Comparison of ENCODE assay signal across 10 cellular contexts in genomic region chr11:15988693-15989231, GRCh38.
A peak's percentile ranks its signal among the peaks of the same experiment; 100 is the strongest.
DNase-seq lines count a peak whose midpoint lies in the region; ATAC-seq and TF ChIP-seq lines count a peak whose summit lies in the region.
"Had no signal": no experiment of that assay in that cellular context is flagged by ENCODE, and none has a peak within 500 bp of the region (broad histone marks: within the 10 kb centered on the region; RNA-seq: fewer than 3 reads in every experiment).

No MANE protein-coding gene starts in this region.

- H3K9me3 Mint-ChIP-seq in chondrocyte (ENCODE audit: low read depth), result no peaks in the 10 kb centered on the region
- H3K9me3 Mint-ChIP-seq: activated CD4-positive, alpha-beta memory T cell treated with anti-CD3 and anti-CD28 coated beads, Interleukin-2, amount 10 ng/mL, durations not matched to agents 7 days and 5 days had no signal

- H3K36me3 ChIP-seq in BJ (ENCODE audit: control insufficient read depth, insufficient read depth, low read length), result 0 out of 2 replicates have a peak, but pooled peaks cover 1% of the 10 kb centered on the region
- H3K36me3 ChIP-seq in MG63, result no peaks in the 10 kb centered on the region
- H3K36me3 ChIP-seq: BLaER1 treated with 17β-estradiol and CSF1 and Interleukin-3, amounts not matched to agents 10 nM and 100 nM had no signal

- H3K27me3 Mint-ChIP-seq in chondrocyte (ENCODE audit: low read depth), result no peaks in the 10 kb centered on the region
- H3K27me3 Mint-ChIP-seq: activated CD4-positive, alpha-beta memory T cell treated with anti-CD3 and anti-CD28 coated beads, Interleukin-2, amount 10 ng/mL, durations not matched to agents 7 days and 5 days had no signal

- H3K4me3 Mint-ChIP-seq in chondrocyte (ENCODE audit: unreplicated experiment), result no peak overlapping the region
- H3K4me3 Mint-ChIP-seq: activated CD4-positive, alpha-beta memory T cell treated with anti-CD3 and anti-CD28 coated beads, Interleukin-2, amount 10 ng/mL, durations not matched to agents 7 days and 5 days had no signal

- CTCF ChIA-PET in BJ (lab: Yijun Ruan, JAX), result interaction anchor here (0.6 to 3.9 kb wide), 8 partner anchors 12 to 617 kb away, joined by 3 to 13 read pairs (median 3); no protein-coding TSS in a partner anchor

- TF ChIP-seq CTCF in BJ (IDR thresholded peaks at IDR 0.05; ENCODE audit: insufficient read depth, low read depth, low read length), result peak; percentile 10; the same call in 1 of the 2 replicates
- TF ChIP-seq CTCF in chondrocyte (IDR thresholded peaks at IDR 0.05), result peak; percentile 71

- H3K4me3 ChIP-seq in BJ (ENCODE audit: low read depth, low read length) (no peak overlapping the region), MG63 (no peak overlapping the region)
- H3K4me3 ChIP-seq: BLaER1 treated with 17β-estradiol and CSF1 and Interleukin-3, amounts not matched to agents 10 nM and 100 nM had no signal

- TF ChIP-seq RAD21 in Ishikawa (IDR thresholded peaks at IDR 0.05; ENCODE audit: low read depth), result peak; percentile 42

- H3K27me3 ChIP-seq in BJ (ENCODE audit: control insufficient read depth, insufficient read depth, low read length) (no peaks in the 10 kb centered on the region), MG63 (no peaks in the 10 kb centered on the region)
- H3K27me3 ChIP-seq: BLaER1 treated with 17β-estradiol and CSF1 and Interleukin-3, amounts not matched to agents 10 nM and 100 nM had no signal

- no peak for TF ChIP-seq EP300 in Ishikawa (IDR thresholded peaks at IDR 0.05; ENCODE audit: borderline replicate concordance)

- peak; percentile 86 for ATAC-seq in left lobe of liver

- peaks cover 3% of the 10 kb centered on the region for H3K36me3 Mint-ChIP-seq in chondrocyte (ENCODE audit: low read depth)

- H3K27ac Mint-ChIP-seq in chondrocyte (ENCODE audit: unreplicated experiment), result peak overlapping the region; percentile 5
- H3K27ac Mint-ChIP-seq: activated CD4-positive, alpha-beta memory T cell treated with anti-CD3 and anti-CD28 coated beads, Interleukin-2, amount 10 ng/mL, durations not matched to agents 7 days and 5 days had no signal

- POLR2A ChIA-PET in BJ (lab: Charles Lee), result no interaction called here

- H3K4me1 Mint-ChIP-seq in chondrocyte (ENCODE audit: low read depth), result peaks cover 46% of the 10 kb centered on the region
- H3K4me1 Mint-ChIP-seq: activated CD4-positive, alpha-beta memory T cell treated with anti-CD3 and anti-CD28 coated beads, Interleukin-2, amount 10 ng/mL, durations not matched to agents 7 days and 5 days had no signal

- DNase-seq in BJ (ENCODE audit: low read depth) (no peak), chondrocyte (ENCODE audit: low spot score) (no peak), left lobe of liver (ENCODE audit: low spot score) (no peak), RKO (ENCODE audit: low spot score) (no peak), MG63 (no peak), SIG-M5 treated with dmso at 0.1 percent for 504 hours (lab: John Stamatoyannopoulos, UW; ENCODE audit: unreplicated experiment) (no peak)
- no peak for DNase-seq in stimulated activated naive CD4-positive, alpha-beta T cell (lab: John Stamatoyannopoulos, UW)
- DNase-seq: activated CD4-positive, alpha-beta memory T cell treated with anti-CD3 and anti-CD28 coated beads, Interleukin-2, amount 10 ng/mL, durations not matched to agents 7 days and 5 days had no signal

- no peaks in the 10 kb centered on the region for H3K9me3 ChIP-seq in MG63
- H3K9me3 ChIP-seq: BLaER1 treated with 17β-estradiol and CSF1 and Interleukin-3, amounts not matched to agents 10 nM and 100 nM had no signal

TF ChIP-seq in Ishikawa, 13 proteins besides CTCF, POLR2A, EP300 and RAD21:
- no peak for TF ChIP-seq TAF1 (IDR thresholded peaks at IDR 0.05; ENCODE audit: low read depth)
- TF ChIP-seq TCF12 (IDR thresholded peaks at IDR 0.05; ENCODE audit: low read depth), result no peak
- no peak for TF ChIP-seq NFIC (IDR thresholded peaks at IDR 0.05)
- TF ChIP-seq TEAD4 (IDR thresholded peaks at IDR 0.05), result no peak
- no peak for TF ChIP-seq YY1 (IDR thresholded peaks at IDR 0.05; ENCODE audit: low read depth)
- no peak for TF ChIP-seq REST (IDR thresholded peaks at IDR 0.05; ENCODE audit: low read depth)
- TF ChIP-seq CREB1 (IDR thresholded peaks at IDR 0.05; ENCODE audit: low read depth), result no peak
- TF ChIP-seq FOXM1 (IDR thresholded peaks at IDR 0.05; ENCODE audit: borderline replicate concordance, low read depth), result no peak
- no peak for TF ChIP-seq USF1 (IDR thresholded peaks at IDR 0.05)
- TF ChIP-seq MAX (IDR thresholded peaks at IDR 0.05), result no peak
- no peak for TF ChIP-seq CEBPB (IDR thresholded peaks at IDR 0.05)
- TF ChIP-seq EGR1 (IDR thresholded peaks at IDR 0.05), result no peak
- TF ChIP-seq ZBTB7A (IDR thresholded peaks at IDR 0.05; ENCODE audit: low read depth), result no peak
